In genomic region chr2:33518929-33519328, GRCh38 we compare ENCODE assay signal across 23 cellular contexts. TPM values are rescaled to one million over a fixed set of nuclear protein-coding genes. Genes with fewer than 3 reads are reported as not detected.
DNase-seq lines count a peak whose midpoint lies in the region; FAIRE-seq and TF ChIP-seq lines count a peak whose summit lies in the region.
"Had no signal": no experiment of that assay in that cellular context is flagged by ENCODE, and none has a peak within 500 bp of the region (broad histone marks: within the 10 kb centered on the region; RNA-seq: fewer than 3 reads in every experiment).

No MANE protein-coding gene starts in this region.

- no peak overlapping the region for H3K9ac ChIP-seq in mammary epithelial cell (ENCODE audit: insufficient read depth, low read length)

- CTCF ChIA-PET in mammary epithelial cell (lab: Charles Lee; ENCODE audit: low non-redundant PET), result no interaction called here

- no peaks in the 10 kb centered on the region for H3K36me3 ChIP-seq in mammary epithelial cell (ENCODE audit: insufficient read depth, low read length)
- H3K36me3 ChIP-seq: adrenal gland, tibial artery had no signal

- FAIRE-seq in frontal cortex (lab: Jason Lieb, UNC), result no peak

- intact Hi-C loops in mammary epithelial cell (cut with micrococcal nuclease), result no loop called here

- H3K4me1 ChIP-seq in mammary epithelial cell (ENCODE audit: insufficient read depth, low read length), result no peaks in the 10 kb centered on the region
- H3K4me1 ChIP-seq: adrenal gland had no signal

- in situ Hi-C loops in mammary epithelial cell (cut with MboI; ENCODE audit: low sequenced_read_pairs in 2 of 2), result no loop called here

- 71% methylated on average over 1 of the region's 1 CpG for WGBS in mammary epithelial cell (ENCODE audit: low coverage, missing lambda C conversion rate)

- H4K20me1 ChIP-seq in mammary epithelial cell (ENCODE audit: insufficient read depth, low read length), result no peaks in the 10 kb centered on the region

- H3K27me3 ChIP-seq in mammary epithelial cell (ENCODE audit: insufficient read depth, low read length), result no peaks in the 10 kb centered on the region
- H3K27me3 ChIP-seq: adrenal gland, heart left ventricle, tibial artery had no signal

- peak; percentile 39 for DNase-seq in EL
- DNase-seq in NCI-H226, result peak; percentile 28
- DNase-seq in mammary epithelial cell, result peak; percentile 46
- peak; percentile 70 for DNase-seq in iris pigment epithelial cell (ENCODE audit: low read depth)
- DNase-seq in stimulated activated CD4-positive, alpha-beta T cell treated with anti-CD3 and anti-CD28 coated beads, Interleukin-1b, Interleukin-23, amount 100 ng/mL, for 48 hours, result no peak
- DNase-seq in NCI-H1048 (lab: John Stamatoyannopoulos, UW), result no peak
- DNase-seq in SHP77 (lab: John Stamatoyannopoulos, UW), result no peak
- DNase-seq in frontal cortex (ENCODE audit: low spot score in 2 of 2), result no peak
- DNase-seq: activated CD4-positive, alpha-beta memory T cell treated with anti-CD3 and anti-CD28 coated beads, Interleukin-2, amount 10 ng/mL, durations not matched to agents 7 days and 5 days; activated gamma-delta T cell; activated T-cell treated with anti-CD3 and anti-CD28 coated beads for 4 hours; adrenal gland; AML-193; caudate nucleus; heart left ventricle; left ventricle myocardium inferior; NCI-H187 treated with DMSO at 0.1 percent for 48 hours; OCI-M1; stimulated activated CD4-positive, alpha-beta T cell treated with anti-CD3 and anti-CD28 coated beads, Interleukin-2, amount 100 ng/mL, for 48 hours; stimulated activated naive CD8-positive, alpha-beta T cell treated with anti-CD3 and anti-CD28 coated beads, Interleukin-15, Interleukin-2, amounts not matched to agents 100 U/mL and 50 U/mL, for 24 hours; tibial artery had no signal

- no peaks in the 10 kb centered on the region for H3K9me3 ChIP-seq in mammary epithelial cell (replicated peaks; ENCODE audit: insufficient read depth, low read length)
- H3K9me3 ChIP-seq: adrenal gland, heart left ventricle, left ventricle myocardium inferior, tibial artery had no signal

- no peak overlapping the region for H3K4me3 ChIP-seq in mammary epithelial cell (replicated peaks in 1 of 3; ENCODE audit: insufficient read depth in 1 of 3, low read depth in 2 of 3, low read length in 3 of 3)
- H3K4me3 ChIP-seq: adrenal gland, heart left ventricle, left ventricle myocardium inferior, skin epidermis, tibial artery had no signal

- no peaks in the 10 kb centered on the region for H3K79me2 ChIP-seq in mammary epithelial cell (ENCODE audit: insufficient read depth, low read length)

- dilution Hi-C loops in mammary epithelial cell (cut with HindIII; ENCODE audit: low sequenced_read_pairs), result no loop called here

- TF ChIP-seq CTCF in mammary epithelial cell (conservative IDR thresholded peaks at IDR 0.05 in 1 of 2, IDR thresholded peaks at IDR 0.05 in 1 of 2; ENCODE audit: extremely low read depth in 1 of 2, insufficient read depth in 1 of 2, low read depth in 1 of 2, low read length in 2 of 2), result no peak

- H3K4me2 ChIP-seq in mammary epithelial cell (ENCODE audit: insufficient read depth, low read depth, low read length), result no peak overlapping the region

- no peak overlapping the region for H3K27ac ChIP-seq in mammary epithelial cell (ENCODE audit: insufficient read depth, low read depth, low read length)
- H3K27ac ChIP-seq: adrenal gland, heart left ventricle, left ventricle myocardium inferior, skin epidermis, tibial artery had no signal

- BruUV-seq in mammary epithelial cell (replicated peaks; lab: Mats Ljungman, UMichigan), result no TSS peak

- H2AFZ ChIP-seq in mammary epithelial cell (ENCODE audit: low read depth, low read length), result no peak overlapping the region

RNA-seq across cellular contexts. Expression of gene RASGRP3, which starts 42.5 kb away (rescaled TPM):
- total RNA-seq in mammary epithelial cell (1 to 10 TPM in 1 of 2 donors, not detected in 1; 1.5 TPM), frontal cortex (7.7 TPM)
- 0.06 TPM for polyA plus RNA-seq in mammary epithelial cell
- not detected for polyA minus RNA-seq in mammary epithelial cell
- total RNA-seq: progenitor cell of endocrine pancreas had no signal

Comparison
In these comparisons a context has a peak if more than half of its experiments do, and no peak if none do; other contexts are left out.
1. DNase-seq: peak in EL (single experiment), NCI-H226 (single experiment), mammary epithelial cell (single experiment) and iris pigment epithelial cell (single experiment); none in stimulated activated CD4-positive, alpha-beta T cell treated with anti-CD3 and anti-CD28 coated beads, Interleukin-1b, Interleukin-23, amount 100 ng/mL, for 48 hours (single experiment), NCI-H1048 (single experiment), SHP77 (0 of 2) and frontal cortex (0 of 2).